8 cellular contexts compared by ENCODE assay signal in genomic region chr5:87120518-87121314, GRCh38.
A peak's percentile ranks its signal among the peaks of the same experiment; 100 is the strongest.
DNase-seq lines count a peak whose midpoint lies in the region; ATAC-seq and TF ChIP-seq lines count a peak whose summit lies in the region.

No MANE protein-coding gene starts in this region.

- no peaks in the 10 kb centered on the region for H3K36me3 Mint-ChIP-seq in IgD-negative memory B cell
- H3K36me3 Mint-ChIP-seq in activated naive CD4-positive, alpha-beta T cell treated with anti-CD3 and anti-CD28 coated beads, Interleukin-2, amount 50 U/mL, for 24 hours = peaks cover 3% of the 10 kb centered on the region

- no peaks in the 10 kb centered on the region for H3K27me3 ChIP-seq in lung (ENCODE audit: control insufficient read depth, insufficient read depth)

- H3K27ac ChIP-seq in lung (ENCODE audit: low read depth in 1 of 2, low read length in 1 of 2) = no peak overlapping the region

- no peak for TF ChIP-seq CTCF in lung (IDR thresholded peaks at IDR 0.05; ENCODE audit: control extremely low read depth, extremely low read depth)

- DNase-seq in stimulated activated CD4-positive, alpha-beta T cell treated with anti-CD3 and anti-CD28 coated beads, Interleukin-1b, Interleukin-23, amount 100 ng/mL, for 48 hours = peak; percentile 4
- no peak for DNase-seq in stimulated activated CD4-positive, alpha-beta T cell treated with anti-CD3 and anti-CD28 coated beads, Interleukin-15, amount 100 ng/mL, for 24 hours
- DNase-seq in lung (ENCODE audit: low spot score) (no peak), HuH-7 (ENCODE audit: low spot score) (no peak), NCI-H2227 (lab: John Stamatoyannopoulos, UW; ENCODE audit: unreplicated experiment) (no peak), NCI-H2107 treated with DMSO at 0.1 percent for 48 hours (lab: John Stamatoyannopoulos, UW; ENCODE audit: unreplicated experiment) (no peak)

- no peaks in the 10 kb centered on the region for H3K9me3 Mint-ChIP-seq in IgD-negative memory B cell
- no peaks in the 10 kb centered on the region for H3K9me3 Mint-ChIP-seq in activated naive CD4-positive, alpha-beta T cell treated with anti-CD3 and anti-CD28 coated beads, Interleukin-2, amount 50 U/mL, for 24 hours

- H3K36me3 ChIP-seq in lung (ENCODE audit: control insufficient read depth in 2 of 2, insufficient read depth in 2 of 2, low read length in 2 of 2) = no peaks in the 10 kb centered on the region

- peak overlapping the region in 2 of 3 donors; percentile 60 to 65 for H3K27ac Mint-ChIP-seq in IgD-negative memory B cell
- peak overlapping the region; percentile 95 for H3K27ac Mint-ChIP-seq in activated naive CD4-positive, alpha-beta T cell treated with anti-CD3 and anti-CD28 coated beads, Interleukin-2, amount 50 U/mL, for 24 hours

- no peaks in the 10 kb centered on the region for H3K9me3 ChIP-seq in lung (ENCODE audit: control insufficient read depth in 2 of 2, insufficient read depth in 1 of 2, low read length in 1 of 2)

- 30 to 44% methylated on average over 2 of the region's 2 CpGs for WGBS in lung, 2 donors

- H3K4me1 Mint-ChIP-seq in IgD-negative memory B cell = peaks cover 28 to 42% (median 31%) of the 10 kb centered on the region in 3 donors
- H3K4me1 Mint-ChIP-seq in activated naive CD4-positive, alpha-beta T cell treated with anti-CD3 and anti-CD28 coated beads, Interleukin-2, amount 50 U/mL, for 24 hours = peaks cover 56% of the 10 kb centered on the region

- no peaks in the 10 kb centered on the region for H3K27me3 Mint-ChIP-seq in IgD-negative memory B cell
- H3K27me3 Mint-ChIP-seq in activated naive CD4-positive, alpha-beta T cell treated with anti-CD3 and anti-CD28 coated beads, Interleukin-2, amount 50 U/mL, for 24 hours = no peaks in the 10 kb centered on the region

- peak overlapping the region in 1 of 4 donors; percentile 88 for H3K4me3 Mint-ChIP-seq in IgD-negative memory B cell
- H3K4me3 Mint-ChIP-seq in activated naive CD4-positive, alpha-beta T cell treated with anti-CD3 and anti-CD28 coated beads, Interleukin-2, amount 50 U/mL, for 24 hours = peak overlapping the region; percentile 53

- no peaks in the 10 kb centered on the region for H3K4me1 ChIP-seq in lung (ENCODE audit: control insufficient read depth in 2 of 2, insufficient read depth in 2 of 2, low read length in 2 of 2)

- H3K4me3 ChIP-seq in lung = no peak overlapping the region

- peak; percentile 47 for ATAC-seq in lung (ENCODE audit: insufficient read depth, low FRiP score)
